3 cellular contexts compared by ENCODE assay signal in genomic region chr16:55341681-55342080, GRCh38. TPM values are rescaled to one million over a fixed set of nuclear protein-coding genes. Genes with fewer than 3 reads are reported as not detected.
"Had no signal": no experiment of that assay in that cellular context is flagged by ENCODE, and none has a peak within 500 bp of the region (broad histone marks: within the 10 kb centered on the region; RNA-seq: fewer than 3 reads in every experiment).

No MANE protein-coding gene starts in this region.

- H3K4me3 ChIP-seq: GM12878 had no signal

- DNase-seq: GDM1, GF-D8 had no signal

- ATAC-seq: GM12878 had no signal

RNA-seq across cellular contexts. Expression of gene IRX6, which starts 17.7 kb away (rescaled TPM):
- total RNA-seq: GM12878 had no signal
